9 cellular contexts compared by ENCODE assay signal in genomic region chr17:49388692-49389513, GRCh38. TPM values are rescaled to one million over a fixed set of nuclear protein-coding genes. Genes with fewer than 3 reads are reported as not detected.
A peak's percentile ranks its signal among the peaks of the same experiment; 100 is the strongest.
DNase-seq lines count a peak whose midpoint lies in the region; ATAC-seq and TF ChIP-seq lines count a peak whose summit lies in the region.
"Had no signal": no experiment of that assay in that cellular context is flagged by ENCODE, and none has a peak within 500 bp of the region (broad histone marks: within the 10 kb centered on the region; RNA-seq: fewer than 3 reads in every experiment).

No MANE protein-coding gene starts in this region.

- H3K9ac ChIP-seq in BLaER1 = peak overlapping the region; percentile 66

- DNase-seq in GM12864 (ENCODE audit: low read depth) (no peak), epidermal melanocyte (ENCODE audit: insufficient read length, low spot score) (no peak), MV-4-11 (lab: John Stamatoyannopoulos, UW) (no peak)
- no peak for DNase-seq in activated CD4-positive, alpha-beta memory T cell treated with anti-CD3 and anti-CD28 coated beads for 36 hours
- no peak for DNase-seq in stimulated activated CD4-positive, alpha-beta T cell treated with anti-CD3 and anti-CD28 coated beads, Interleukin-15, amount 100 ng/mL, for 24 hours
- DNase-seq: effector CD8-positive, alpha-beta T cell had no signal

- H4K20me1 ChIP-seq in BLaER1 = no peaks in the 10 kb centered on the region

- H3K27me3 ChIP-seq in BLaER1 (no peaks in the 10 kb centered on the region), layer of hippocampus (ENCODE audit: control insufficient read depth, insufficient read depth, low read length) (no peaks in the 10 kb centered on the region)

- H3K27me3 Mint-ChIP-seq in activated CD4-positive, alpha-beta memory T cell treated with anti-CD3 and anti-CD28 coated beads for 36 hours = no peaks in the 10 kb centered on the region

- no peaks in the 10 kb centered on the region for H3K36me3 ChIP-seq in BLaER1

- H3K27ac ChIP-seq in BLaER1 (peak overlapping the region; percentile 91), layer of hippocampus (ENCODE audit: low read depth, low read length) (peak overlapping the region; percentile 42)

- no peaks in the 10 kb centered on the region for H3K9me3 ChIP-seq in BLaER1

- H3K9me3 Mint-ChIP-seq in activated CD4-positive, alpha-beta memory T cell treated with anti-CD3 and anti-CD28 coated beads for 36 hours = no peaks in the 10 kb centered on the region

- H3K36me3 Mint-ChIP-seq in activated CD4-positive, alpha-beta memory T cell treated with anti-CD3 and anti-CD28 coated beads for 36 hours = no peaks in the 10 kb centered on the region

- H3K4me1 ChIP-seq in BLaER1 = peaks cover 82% of the 10 kb centered on the region

- peak overlapping the region; percentile 76 for H3K27ac Mint-ChIP-seq in activated CD4-positive, alpha-beta memory T cell treated with anti-CD3 and anti-CD28 coated beads for 36 hours

- peaks cover 47% of the 10 kb centered on the region for H3K4me1 Mint-ChIP-seq in activated CD4-positive, alpha-beta memory T cell treated with anti-CD3 and anti-CD28 coated beads for 36 hours (ENCODE audit: low read depth)

- no peak for TF ChIP-seq CTCF in GM12864 (IDR thresholded peaks at IDR 0.05; ENCODE audit: low read depth, low read length, missing control alignments)

- POLR2A ChIA-PET in activated CD4-positive, alpha-beta memory T cell treated with anti-CD3 and anti-CD28 coated beads for 36 hours (lab: Charles Lee) = interaction anchor here (1.5 kb wide), 1 partner anchor 47 kb away, joined by 5 read pairs; no protein-coding TSS in a partner anchor

- CTCF ChIA-PET in activated CD4-positive, alpha-beta memory T cell treated with anti-CD3 and anti-CD28 coated beads for 36 hours (lab: Charles Lee) = interaction anchor here (0.6 to 4.5 kb wide), 12 partner anchors 9 to 169 kb away, joined by 3 to 20 read pairs (median 4); no protein-coding TSS in a partner anchor

- H3K4me3 ChIP-seq in BLaER1 = peak overlapping the region; percentile 47
- peak overlapping the region; percentile 13; the same call in 1 of the 2 replicates for H3K4me3 ChIP-seq in GM12864 (ENCODE audit: low read depth, low read length)

- intact Hi-C loops in activated CD4-positive, alpha-beta memory T cell treated with anti-CD3 and anti-CD28 coated beads for 36 hours (cut with micrococcal nuclease) = loop anchor here (2.0 kb wide), 1 partner anchor 46 kb away; no protein-coding TSS in a partner anchor

- no peak for ATAC-seq in GM21723 (IDR thresholded peaks at IDR 0.05; ENCODE audit: unreplicated experiment)

- peak overlapping the region; percentile 38 for H3K4me3 Mint-ChIP-seq in activated CD4-positive, alpha-beta memory T cell treated with anti-CD3 and anti-CD28 coated beads for 36 hours

- H3K4me2 ChIP-seq in BLaER1 = peak overlapping the region; percentile 89

RNA-seq across cellular contexts. Expression of gene PHB1, which starts 25.8 kb away (rescaled TPM):
- 100 to 1,000 TPM; 280 to 295 TPM for total RNA-seq in activated CD4-positive, alpha-beta memory T cell treated with anti-CD3 and anti-CD28 coated beads for 36 hours

RNA-seq across cellular contexts. Expression of gene ZNF652, which starts 26.9 kb away (rescaled TPM):
- total RNA-seq in activated CD4-positive, alpha-beta memory T cell treated with anti-CD3 and anti-CD28 coated beads for 36 hours = 1 to 10 TPM; 5.7 to 7.2 TPM
